14 cellular contexts compared by ENCODE assay signal in genomic region chr7:30812676-30813075, GRCh38. TPM values are rescaled to one million over a fixed set of nuclear protein-coding genes. Genes with fewer than 3 reads are reported as not detected.
DNase-seq lines count a peak whose midpoint lies in the region; ATAC-seq and TF ChIP-seq lines count a peak whose summit lies in the region.
"Had no signal": no experiment of that assay in that cellular context is flagged by ENCODE, and none has a peak within 500 bp of the region (broad histone marks: within the 10 kb centered on the region; RNA-seq: fewer than 3 reads in every experiment).

No MANE protein-coding gene starts in this region.

- H3K9me3 ChIP-seq in right atrium auricular region: no peaks in the 10 kb centered on the region
- H3K9me3 ChIP-seq in heart right ventricle: no peaks in the 10 kb centered on the region
- no peaks in the 10 kb centered on the region for H3K9me3 ChIP-seq in lung (ENCODE audit: control insufficient read depth in 2 of 2, insufficient read depth in 1 of 2, low read length in 1 of 2)
- H3K9me3 ChIP-seq in stomach: no peaks in the 10 kb centered on the region
- H3K9me3 ChIP-seq in aorta (ENCODE audit: control insufficient read depth, low read length): no peaks in the 10 kb centered on the region
- H3K9me3 ChIP-seq: Caco-2 had no signal

- H3K27me3 ChIP-seq in right atrium auricular region: no peaks in the 10 kb centered on the region
- no peaks in the 10 kb centered on the region for H3K27me3 ChIP-seq in heart right ventricle
- no peaks in the 10 kb centered on the region for H3K27me3 ChIP-seq in lung (ENCODE audit: control insufficient read depth, insufficient read depth)
- no peaks in the 10 kb centered on the region for H3K27me3 ChIP-seq in stomach
- H3K27me3 ChIP-seq in aorta (ENCODE audit: control insufficient read depth in 1 of 2, insufficient read depth in 2 of 2, low read length in 1 of 2): no peaks in the 10 kb centered on the region

- H3K4me3 ChIP-seq in right atrium auricular region: no peak overlapping the region
- no peak overlapping the region for H3K4me3 ChIP-seq in heart right ventricle
- no peak overlapping the region for H3K4me3 ChIP-seq in lung
- no peak overlapping the region for H3K4me3 ChIP-seq in stomach
- no peak overlapping the region for H3K4me3 ChIP-seq in aorta (ENCODE audit: low read length in 2 of 2)

- H3K27ac ChIP-seq in right atrium auricular region (peak overlapping the region in 1 of 2 donors; percentile 79), heart right ventricle (no peak overlapping the region), lung (ENCODE audit: low read depth in 1 of 2, low read length in 1 of 2) (no peak overlapping the region), stomach (peak overlapping the region in 3 of 5 donors; percentile 70 to 87 (median 75)), aorta (ENCODE audit: low read depth in 1 of 2, low read length in 2 of 2) (peak overlapping the region; percentile 77 to 87)
- H3K27ac ChIP-seq: 22Rv1 had no signal

- WGBS in heart right ventricle, 2 donors: 94 to 97% methylated on average over 6 of the region's 6 CpGs
- 94 to 96% methylated on average over 6 of the region's 6 CpGs for WGBS in lung, 2 donors
- WGBS in stomach, 5 donors: 89 to 97% (median 95%) methylated on average over 6 of the region's 6 CpGs
- 48 to 62% methylated on average over 6 of the region's 6 CpGs for WGBS in aorta, 2 donors

- TF ChIP-seq POLR2A in stomach (IDR thresholded peaks at IDR 0.05) (no peak), GM18505 (IDR thresholded peaks at IDR 0.05; ENCODE audit: borderline replicate concordance, extremely low read depth, insufficient read depth, insufficient read length) (no peak)

- ATAC-seq in heart right ventricle (no peak), lung (ENCODE audit: insufficient read depth, low FRiP score) (no peak), aorta (ENCODE audit: low FRiP score) (no peak), GM18505 (IDR thresholded peaks at IDR 0.05; ENCODE audit: unreplicated experiment) (no peak)
- ATAC-seq: CD8-positive, alpha-beta T cell had no signal

- no peak for TF ChIP-seq CTCF in right atrium auricular region (IDR thresholded peaks at IDR 0.05)
- no peak for TF ChIP-seq CTCF in heart right ventricle (IDR thresholded peaks at IDR 0.05)
- no peak for TF ChIP-seq CTCF in lung (IDR thresholded peaks at IDR 0.05; ENCODE audit: control extremely low read depth, extremely low read depth)
- TF ChIP-seq CTCF in stomach (IDR thresholded peaks at IDR 0.05): no peak

- H3K36me3 ChIP-seq in right atrium auricular region: no peaks in the 10 kb centered on the region
- H3K36me3 ChIP-seq in heart right ventricle: peaks cover 0 to 6% (median 0%) of the 10 kb centered on the region in 9 donors
- peaks cover 0 to 2% of the 10 kb centered on the region in 2 donors for H3K36me3 ChIP-seq in lung (ENCODE audit: control insufficient read depth in 2 of 2, insufficient read depth in 2 of 2, low read length in 2 of 2)
- H3K36me3 ChIP-seq in stomach: no peaks in the 10 kb centered on the region
- no peaks in the 10 kb centered on the region for H3K36me3 ChIP-seq in aorta (ENCODE audit: control insufficient read depth in 1 of 2, insufficient read depth in 2 of 2, low read length in 1 of 2)

- no peak for TF ChIP-seq EP300 in stomach (IDR thresholded peaks at IDR 0.05)

- intact Hi-C loops in heart right ventricle (cut with DNase I): loop anchor here in 1 of 10 donors (10.0 kb wide), 2 partner anchors 52 to 102 kb away; partner anchors contain the start of gene AQP1
- intact Hi-C loops in stomach (cut with DNase I; ENCODE audit: low total_unique reads): no loop called here
- intact Hi-C loops in aorta (cut with DNase I): loop anchor here in 1 of 2 donors (5.0 kb wide), 1 partner anchor 80 kb away; no protein-coding TSS in a partner anchor

- DNase-seq in right atrium auricular region (ENCODE audit: low spot score) (peak; percentile 47), heart right ventricle (no peak), lung (ENCODE audit: low spot score) (peak; percentile 24), stomach (no peak), aorta (no peak)
- DNase-seq in effector CD8-positive, alpha-beta T cell (lab: John Stamatoyannopoulos, UW): no peak
- no peak for DNase-seq in stimulated activated CD4-positive, alpha-beta T cell treated with anti-CD3 and anti-CD28 coated beads, Interleukin-4, amount 100 ng/mL, for 1 hour
- DNase-seq: Caco-2; CD8-positive, alpha-beta T cell; GF-D8; HCEC 1CT; HFFc6 had no signal

- H3K4me1 ChIP-seq in right atrium auricular region: peaks cover 0 to 50% of the 10 kb centered on the region in 2 donors
- H3K4me1 ChIP-seq in heart right ventricle: peaks cover 9 to 50% (median 44%) of the 10 kb centered on the region in 9 donors
- H3K4me1 ChIP-seq in lung (ENCODE audit: control insufficient read depth in 2 of 2, insufficient read depth in 2 of 2, low read length in 2 of 2): peaks cover 11 to 21% of the 10 kb centered on the region in 2 donors
- peaks cover 0 to 45% (median 12%) of the 10 kb centered on the region in 4 donors for H3K4me1 ChIP-seq in stomach
- peaks cover 14 to 15% of the 10 kb centered on the region in 2 donors for H3K4me1 ChIP-seq in aorta (ENCODE audit: control insufficient read depth in 1 of 2, insufficient read depth in 2 of 2, low read length in 2 of 2)
- H3K4me1 ChIP-seq: Caco-2 had no signal

RNA-seq across cellular contexts. Expression of gene MINDY4, which starts 41.5 kb away (rescaled TPM):
- 1 to 10 TPM; 5.4 to 8.8 TPM for total RNA-seq in right atrium auricular region
- 1 to 10 TPM; 2.1 to 5.4 (median 3.2) TPM for total RNA-seq in heart right ventricle
- polyA plus RNA-seq in heart right ventricle: 1 to 10 TPM; 1.9 to 2.4 TPM
- 10 to 100 TPM; 13.3 to 24.1 TPM for total RNA-seq in lung
- polyA plus RNA-seq in lung: 1 to 10 TPM; 5.0 to 8.1 TPM
- 10 to 100 TPM in 2 of 5 donors, 1 to 10 TPM in 2, not detected in 1; 6.4 to 22.8 (median 9.2) TPM for total RNA-seq in stomach
- 1 to 10 TPM; 1.6 to 2.2 (median 1.7) TPM for polyA plus RNA-seq in stomach
- total RNA-seq in aorta: 10 to 100 TPM; 20.2 to 22.2 TPM
- polyA plus RNA-seq in aorta: 10 to 100 TPM in 1 of 2 donors, 1 to 10 TPM in 1; 3.1 to 26.1 TPM

Comparison
In these comparisons a context has a peak if more than half of its experiments do, and no peak if none do; other contexts are left out.
1. DNase-seq: peak in right atrium auricular region (single experiment) and lung (single experiment); none in heart right ventricle (0 of 2), stomach (single experiment), aorta (0 of 2), effector CD8-positive, alpha-beta T cell (single experiment) and stimulated activated CD4-positive, alpha-beta T cell treated with anti-CD3 and anti-CD28 coated beads, Interleukin-4, amount 100 ng/mL, for 1 hour (single experiment).
2. H3K27ac ChIP-seq: peak in stomach (3 of 5) and aorta (2 of 2); none in heart right ventricle (0 of 10) and lung (0 of 2).